Comparison of ENCODE assay signal across 8 cellular contexts in genomic region chr4:145099653-145100052, GRCh38. TPM values are rescaled to one million over a fixed set of nuclear protein-coding genes. Genes with fewer than 3 reads are reported as not detected.
A peak's percentile ranks its signal among the peaks of the same experiment; 100 is the strongest.
DNase-seq lines count a peak whose midpoint lies in the region; ATAC-seq, FAIRE-seq and TF ChIP-seq lines count a peak whose summit lies in the region.

No MANE protein-coding gene starts in this region.

- no peak overlapping the region for H4K8ac ChIP-seq in H9 (replicated peaks; ENCODE audit: insufficient read length, low read depth, low read length)

- H3K23me2 ChIP-seq in H9 (ENCODE audit: insufficient read length, low read depth, low read length, poor library complexity, severe bottlenecking) = peaks cover 5% of the 10 kb centered on the region

- intact Hi-C loops in activated CD8-positive, alpha-beta T cell treated with anti-CD3 and anti-CD28 coated beads for 36 hours (cut with micrococcal nuclease) = loop anchor here (5.0 kb wide), 1 partner anchor 78 kb away; no protein-coding TSS in a partner anchor
- intact Hi-C loops in kidney (cut with DNase I) = no loop called here

- H2BK5ac ChIP-seq in H9 (ENCODE audit: insufficient read length, low read length) = no peak overlapping the region

- H2AFZ ChIP-seq in ACC112 (ENCODE audit: low read length, unreplicated experiment) (no peak overlapping the region), H9 (ENCODE audit: low read length) (no peak overlapping the region)

- H2BK15ac ChIP-seq in H9 (ENCODE audit: low read depth, low read length) = no peak overlapping the region

- peaks cover 18% of the 10 kb centered on the region for H3K36me3 ChIP-seq in ACC112 (ENCODE audit: insufficient read depth, low read length)
- H3K36me3 ChIP-seq in kidney (ENCODE audit: control insufficient read depth in 1 of 2, insufficient read depth in 2 of 2, low read length in 2 of 2) = no peaks in the 10 kb centered on the region

- H3K4me1 Mint-ChIP-seq in H9 = peaks cover 10 to 15% of the 10 kb centered on the region in 2 experiments
- peaks cover 23% of the 10 kb centered on the region for H3K4me1 Mint-ChIP-seq in activated CD8-positive, alpha-beta T cell treated with anti-CD3 and anti-CD28 coated beads for 36 hours (ENCODE audit: low read depth)

- H3K9me3 ChIP-seq in H9 (ENCODE audit: control insufficient read depth, low read depth, low read length) (no peaks in the 10 kb centered on the region), kidney (ENCODE audit: control insufficient read depth in 1 of 2, low read length in 2 of 2) (no peaks in the 10 kb centered on the region)

- FAIRE-seq in kidney (lab: Jason Lieb, UNC) = no peak

- no peak overlapping the region for H2BK120ac ChIP-seq in H9 (ENCODE audit: low read depth, low read length, poor library complexity, severe bottlenecking)

- WGBS in H9 (ENCODE audit: extremely low coverage, insufficient read length, low lambda C conversion rate) = no CpG with 5 or more reads among the region's 5 CpGs

- CTCF ChIA-PET in activated CD8-positive, alpha-beta T cell treated with anti-CD3 and anti-CD28 coated beads for 36 hours (lab: Charles Lee) = interaction anchor here (1.0 to 1.7 kb wide), 3 partner anchors 24 to 45 kb away, joined by 3 to 6 read pairs (median 3); no protein-coding TSS in a partner anchor

- H3K4me3 Mint-ChIP-seq in H9 = peak overlapping the region; percentile 98 to 99
- peak overlapping the region; percentile 97 for H3K4me3 Mint-ChIP-seq in activated CD8-positive, alpha-beta T cell treated with anti-CD3 and anti-CD28 coated beads for 36 hours

- no peak overlapping the region for H3K18ac ChIP-seq in H9 (ENCODE audit: insufficient read length, low read depth, low read length)

- H3K36me3 Mint-ChIP-seq in H9 (ENCODE audit: insufficient read depth in 1 of 3, low read depth in 3 of 3) = peaks cover 14 to 16% (median 14%) of the 10 kb centered on the region in 3 experiments
- H3K36me3 Mint-ChIP-seq in activated CD8-positive, alpha-beta T cell treated with anti-CD3 and anti-CD28 coated beads for 36 hours (ENCODE audit: low read depth) = peaks cover 30% of the 10 kb centered on the region

- H3K79me1 ChIP-seq in H9 (ENCODE audit: insufficient read depth, low read depth, low read length, poor library complexity, severe bottlenecking) = no peaks in the 10 kb centered on the region

- H3K4me3 ChIP-seq in ACC112 (ENCODE audit: low read depth, low read length) (peak overlapping the region; percentile 89), kidney (ENCODE audit: low read length in 2 of 2) (peak overlapping the region; percentile 92 to 97)

- no peak overlapping the region; a peak in 1 of 7 replicates for H3K27ac Mint-ChIP-seq in H9
- peak overlapping the region; percentile 99 for H3K27ac Mint-ChIP-seq in activated CD8-positive, alpha-beta T cell treated with anti-CD3 and anti-CD28 coated beads for 36 hours

- H4K91ac ChIP-seq in H9 (ENCODE audit: insufficient read length, low read depth, low read length) = no peak overlapping the region

- H2BK12ac ChIP-seq in H9 (ENCODE audit: insufficient read length, low read depth, low read length) = no peak overlapping the region

- H3K9ac ChIP-seq in H9 (ENCODE audit: extremely low read depth, insufficient read length, low read length) = no peak overlapping the region
- peak overlapping the region; percentile 12 to 13 for H3K9ac ChIP-seq in kidney (ENCODE audit: low read length in 2 of 2)

- no peak overlapping the region for H3K56ac ChIP-seq in H9 (ENCODE audit: insufficient read length, low read depth, low read length)

- H3K27me3 ChIP-seq in ACC112 (ENCODE audit: insufficient read depth, low read length) = no peaks in the 10 kb centered on the region
- no peaks in the 10 kb centered on the region for H3K27me3 ChIP-seq in H9 (ENCODE audit: insufficient read depth, low read length)

- POLR2A ChIA-PET in activated CD8-positive, alpha-beta T cell treated with anti-CD3 and anti-CD28 coated beads for 36 hours (lab: Charles Lee) = interaction anchor here (0.5 to 4.5 kb wide), 7 partner anchors 12 to 462 kb away, joined by 3 to 49 read pairs (median 5); partner anchors contain the start of gene OTUD4

- no peak overlapping the region for H2BK20ac ChIP-seq in H9 (ENCODE audit: low read depth, low read length, poor library complexity, severe bottlenecking)

- H3K4me2 ChIP-seq in H9 (ENCODE audit: insufficient read depth, insufficient read length, low read length) = peak overlapping the region; percentile 95

- no peak for DNase-seq in H9
- DNase-seq in activated CD8-positive, alpha-beta T cell treated with anti-CD3 and anti-CD28 coated beads for 36 hours = no peak
- DNase-seq in kidney = no peak
- no peak for DNase-seq in caudate nucleus (lab: John Stamatoyannopoulos, UW)
- no peak for DNase-seq in amniotic stem cell (lab: John Stamatoyannopoulos, UW)

- no peak overlapping the region for H3K4ac ChIP-seq in H9 (ENCODE audit: low read depth, low read length)

- H4K20me1 ChIP-seq in H9 (ENCODE audit: control insufficient read depth, insufficient read depth, insufficient read length) = no peaks in the 10 kb centered on the region

- no peak overlapping the region for H4K5ac ChIP-seq in H9 (ENCODE audit: insufficient read length, low read depth, low read length)

- no peaks in the 10 kb centered on the region for H3K27me3 Mint-ChIP-seq in H9 (ENCODE audit: low read depth)
- H3K27me3 Mint-ChIP-seq in activated CD8-positive, alpha-beta T cell treated with anti-CD3 and anti-CD28 coated beads for 36 hours = no peaks in the 10 kb centered on the region

- no peaks in the 10 kb centered on the region for H3K9me3 Mint-ChIP-seq in H9
- H3K9me3 Mint-ChIP-seq in activated CD8-positive, alpha-beta T cell treated with anti-CD3 and anti-CD28 coated beads for 36 hours = no peaks in the 10 kb centered on the region

- no peak overlapping the region for H2AK5ac ChIP-seq in H9 (ENCODE audit: insufficient read length, low read length)

- H3K79me2 ChIP-seq in ACC112 (ENCODE audit: control insufficient read depth, insufficient read depth, low read length, unreplicated experiment) (peaks cover 84% of the 10 kb centered on the region), H9 (ENCODE audit: insufficient read depth, low read length) (peaks cover 40% of the 10 kb centered on the region)

- no peak for TF ChIP-seq CTCF in H9 (conservative IDR thresholded peaks at IDR 0.05)
- TF ChIP-seq CTCF in activated CD8-positive, alpha-beta T cell treated with anti-CD3 and anti-CD28 coated beads for 36 hours (IDR thresholded peaks at IDR 0.05) = no peak
- TF ChIP-seq CTCF in kidney (IDR thresholded peaks at IDR 0.05; ENCODE audit: borderline replicate concordance, extremely low read depth, insufficient read depth) = no peak

- H3K27ac ChIP-seq in ACC112 (ENCODE audit: low read depth, low read length) = peak overlapping the region; percentile 91; the same call in 1 of the 2 replicates
- H3K27ac ChIP-seq in H9 (ENCODE audit: insufficient read length, low read depth, low read length) = no peak overlapping the region
- no peak overlapping the region for H3K27ac ChIP-seq in kidney (ENCODE audit: low read depth in 2 of 2, low read length in 2 of 2)
- no peak overlapping the region for H3K27ac ChIP-seq in caudate nucleus (ENCODE audit: low read depth, low read length)

- ATAC-seq in activated CD8-positive, alpha-beta T cell treated with anti-CD3 and anti-CD28 coated beads for 36 hours = no peak
- ATAC-seq in HG03139 (IDR thresholded peaks at IDR 0.05; ENCODE audit: unreplicated experiment) = no peak
- no peak for ATAC-seq in HG02571 (IDR thresholded peaks at IDR 0.05; ENCODE audit: unreplicated experiment)

- H3K4me1 ChIP-seq in ACC112 (ENCODE audit: control insufficient read depth, insufficient read depth, low read length, unreplicated experiment) = peaks cover 45% of the 10 kb centered on the region
- H3K4me1 ChIP-seq in H9 (ENCODE audit: insufficient read depth, low read length) = no peaks in the 10 kb centered on the region
- H3K4me1 ChIP-seq in kidney (ENCODE audit: control insufficient read depth in 1 of 2, insufficient read depth in 1 of 2, low read depth in 1 of 2, low read length in 2 of 2) = peaks cover 10 to 11% of the 10 kb centered on the region in 2 donors

- no peak overlapping the region for H3K23ac ChIP-seq in H9 (ENCODE audit: insufficient read length, low read depth, low read length)

- no peak overlapping the region for H3K14ac ChIP-seq in H9 (ENCODE audit: insufficient read depth, low read length)

- no peak overlapping the region for H3T11ph ChIP-seq in H9 (ENCODE audit: low read length)

RNA-seq across cellular contexts. Expression of gene ABCE1, which starts 1.5 kb away (rescaled TPM):
- total RNA-seq in H9 (2021) (112 TPM in 2 replicates), kidney (46.4 TPM)
- total RNA-seq in activated CD8-positive, alpha-beta T cell treated with anti-CD3 and anti-CD28 coated beads for 36 hours = 100 to 1,000 TPM; 164 to 186 TPM
- 14.8 TPM for polyA plus RNA-seq in kidney (ENCODE audit: insufficient read depth, low read depth, low replicate concordance)

RNA-seq across cellular contexts. Expression of gene ANAPC10, which starts 1.7 kb away (rescaled TPM):
- 25.3 and 26.1 TPM in 2 replicates for total RNA-seq in H9 (2021)
- 10 to 100 TPM; 24.9 to 26.8 TPM for total RNA-seq in activated CD8-positive, alpha-beta T cell treated with anti-CD3 and anti-CD28 coated beads for 36 hours
- total RNA-seq in kidney = 18.0 TPM
- 23.3 TPM for polyA plus RNA-seq in kidney (ENCODE audit: insufficient read depth, low read depth, low replicate concordance)
